Comparison of ENCODE assay signal across 11 cellular contexts in the genomic region with DNA sequence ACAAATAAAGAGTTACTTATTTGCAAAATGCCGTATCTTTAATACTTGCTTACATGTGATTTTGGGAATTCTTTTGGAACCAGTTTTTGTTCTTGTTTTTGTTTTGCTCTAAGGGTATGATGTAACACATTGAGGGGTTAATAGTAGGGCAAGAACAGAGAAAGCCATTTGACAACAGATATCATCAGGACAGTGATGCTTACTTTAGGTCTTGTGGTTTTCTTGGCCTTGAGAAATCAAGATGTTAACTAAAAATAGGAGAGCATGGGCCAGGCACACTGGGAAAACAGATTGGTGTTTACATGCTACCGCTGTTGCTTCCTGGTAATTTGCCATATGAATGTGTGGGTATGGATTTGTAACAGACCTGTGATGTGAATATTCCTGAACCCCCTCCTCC. TPM values are rescaled to one million over a fixed set of nuclear protein-coding genes. Genes with fewer than 3 reads are reported as not detected.
DNase-seq lines count a peak whose midpoint lies in the region; ATAC-seq, FAIRE-seq and TF ChIP-seq lines count a peak whose summit lies in the region.
"Had no signal": no experiment of that assay in that cellular context is flagged by ENCODE, and none has a peak within 500 bp of the region (broad histone marks: within the 10 kb centered on the region; RNA-seq: fewer than 3 reads in every experiment).

No MANE protein-coding gene starts in this region.

- WGBS in K562 (ENCODE audit: insufficient coverage, low coverage, missing lambda C conversion rate), result 24% methylated on average over 2 of the region's 2 CpGs

- peak; percentile 63; the same call in 1 of the 2 replicates for TF ChIP-seq EP300 in K562 (IDR thresholded peaks at IDR 0.05; ENCODE audit: low read length)

- no peak for DNase-seq in CD8-positive, alpha-beta T cell
- DNase-seq in LHCN-M2 (ENCODE audit: low read depth) (peak; percentile 45), K562 (ENCODE audit: extremely low read depth in 1 of 4, low spot score in 3 of 4) (peak in 1 of 4 experiments; percentile 27), posterior vena cava (ENCODE audit: low spot score) (no peak), NCI-H1092 treated with DMSO at 0.1 percent for 48 hours (lab: John Stamatoyannopoulos, UW) (no peak)
- no peak for DNase-seq in naive thymus-derived CD8-positive, alpha-beta T cell
- DNase-seq: activated CD4-positive, alpha-beta T cell treated with anti-CD3 and anti-CD28 coated beads for 1 hour; Caco-2 had no signal

- H3K4me1 ChIP-seq in CD8-positive, alpha-beta T cell (ENCODE audit: insufficient read depth, low read length), result peaks cover 18% of the 10 kb centered on the region
- H3K4me1 ChIP-seq in K562 (replicated peaks in 1 of 2; ENCODE audit: control insufficient read depth in 2 of 2, insufficient read depth in 2 of 2, low read length in 2 of 2), result peaks cover 22 to 23% of the 10 kb centered on the region in 2 experiments

- TF ChIP-seq CTCF in CD8-positive, alpha-beta T cell (IDR thresholded peaks at IDR 0.05), result no peak
- TF ChIP-seq CTCF in K562 (IDR thresholded peaks at IDR 0.05 in 2 of 3, conservative IDR thresholded peaks at IDR 0.05 in 1 of 3; ENCODE audit: insufficient read depth in 2 of 3, low read depth in 1 of 3, low read length in 3 of 3), result no peak

- BruUV-seq in K562 (replicated peaks; lab: Mats Ljungman, UMichigan), result no TSS peak

- H3K9me3 ChIP-seq in CD8-positive, alpha-beta T cell (ENCODE audit: low read length), result no peaks in the 10 kb centered on the region
- H3K9me3 ChIP-seq in K562 (replicated peaks; ENCODE audit: control insufficient read depth, insufficient read depth, low read depth, low read length), result no peaks in the 10 kb centered on the region
- H3K9me3 ChIP-seq: Caco-2 had no signal

- no peak overlapping the region for H3K4me3 ChIP-seq in CD8-positive, alpha-beta T cell (ENCODE audit: low read depth, low read length)
- no peak overlapping the region for H3K4me3 ChIP-seq in K562

- no peak overlapping the region for H3K4me3 Mint-ChIP-seq in CD8-positive, alpha-beta T cell
- no peak overlapping the region for H3K4me3 Mint-ChIP-seq in naive thymus-derived CD8-positive, alpha-beta T cell

- no peak overlapping the region for H3K27ac ChIP-seq in CD8-positive, alpha-beta T cell (ENCODE audit: low read depth, low read length)
- no peak overlapping the region for H3K27ac ChIP-seq in K562 (ENCODE audit: extremely low read depth, low read depth, low read length)
- H3K27ac ChIP-seq: KMS-11 had no signal

- no peaks in the 10 kb centered on the region for H4K20me1 ChIP-seq in K562 (replicated peaks; ENCODE audit: control insufficient read depth, insufficient read depth, low read length)

- CTCF ChIA-PET in CD8-positive, alpha-beta T cell (lab: Charles Lee), result no interaction called here
- CTCF ChIA-PET in K562 (lab: Yijun Ruan, JAX; ENCODE audit: low intra/inter-chr PET ratio), result no interaction called here

- H3K4me1 Mint-ChIP-seq in CD8-positive, alpha-beta T cell (ENCODE audit: low read depth), result peaks cover 67% of the 10 kb centered on the region
- H3K4me1 Mint-ChIP-seq in naive thymus-derived CD8-positive, alpha-beta T cell, result peaks cover 25 to 66% (median 59%) of the 10 kb centered on the region in 4 donors

- H3K27me3 Mint-ChIP-seq in CD8-positive, alpha-beta T cell (ENCODE audit: low read depth), result no peaks in the 10 kb centered on the region
- no peaks in the 10 kb centered on the region for H3K27me3 Mint-ChIP-seq in naive thymus-derived CD8-positive, alpha-beta T cell

- H2AFZ ChIP-seq in K562 (ENCODE audit: low read depth, low read length), result no peak overlapping the region

- FAIRE-seq in K562 (lab: Jason Lieb, UNC), result peak; percentile 19
- FAIRE-seq: islet of Langerhans had no signal

- POLR2A ChIA-PET in CD8-positive, alpha-beta T cell (lab: Charles Lee), result interaction anchor here (0.7 kb wide), 1 partner anchor 871 kb away, joined by 4 read pairs; no protein-coding TSS in a partner anchor
- POLR2A ChIA-PET in K562 (lab: Yijun Ruan, JAX), result interaction anchor here (1.3 to 2.2 kb wide), 4 partner anchors 8 to 119 kb away, joined by 3 to 4 read pairs (median 4); no protein-coding TSS in a partner anchor
- POLR2A ChIA-PET in naive thymus-derived CD8-positive, alpha-beta T cell (lab: Charles Lee), result interaction anchor here (0.7 to 2.1 kb wide), 2 partner anchors 10 to 95 kb away, joined by 5 to 7 read pairs; partner anchors contain the start of gene VDAC2

- H3K36me3 ChIP-seq in CD8-positive, alpha-beta T cell (ENCODE audit: insufficient read depth, low read length), result no peaks in the 10 kb centered on the region
- no peaks in the 10 kb centered on the region for H3K36me3 ChIP-seq in K562 (ENCODE audit: control insufficient read depth, insufficient read depth, low read length)

- no peak overlapping the region for H3K9ac ChIP-seq in K562 (ENCODE audit: insufficient read depth in 1 of 2, low read depth in 2 of 2, low read length in 2 of 2)
- H3K9ac ChIP-seq: KMS-11 had no signal

- no peak for ATAC-seq in CD8-positive, alpha-beta T cell
- ATAC-seq in K562 (no peak), GM21825 (IDR thresholded peaks at IDR 0.05; ENCODE audit: unreplicated experiment) (no peak)
- no peak for ATAC-seq in naive thymus-derived CD8-positive, alpha-beta T cell

- intact Hi-C loops in CD8-positive, alpha-beta T cell (cut with DNase I, micrococcal nuclease), result loop anchor here in 1 of 2 experiments (10.0 kb wide), 2 partner anchors 50 to 1240 kb away; partner anchors contain the start of gene CAMK2G
- intact Hi-C loops in K562 (cut with micrococcal nuclease) (no loop called here), posterior vena cava (cut with DNase I) (no loop called here)

- no peaks in the 10 kb centered on the region for H3K27me3 ChIP-seq in CD8-positive, alpha-beta T cell (ENCODE audit: insufficient read depth, low read length)
- no peaks in the 10 kb centered on the region for H3K27me3 ChIP-seq in K562 (ENCODE audit: control insufficient read depth in 2 of 2, insufficient read depth in 2 of 2, low read length in 2 of 2)

- in situ Hi-C loops in K562 (cut with MboI), result no loop called here

- H3K79me2 ChIP-seq in K562 (ENCODE audit: control insufficient read depth, insufficient read depth, low read length), result peaks cover 51% of the 10 kb centered on the region

- H3K36me3 Mint-ChIP-seq in CD8-positive, alpha-beta T cell, result peaks cover 5% of the 10 kb centered on the region
- H3K36me3 Mint-ChIP-seq in naive thymus-derived CD8-positive, alpha-beta T cell, result peaks cover 0 to 3% (median 0%) of the 10 kb centered on the region in 3 donors

- H3K4me2 ChIP-seq in K562 (ENCODE audit: insufficient read depth, low read length), result no peak overlapping the region
- H3K4me2 ChIP-seq: KMS-11 had no signal

- peak overlapping the region; percentile 18 for H3K27ac Mint-ChIP-seq in CD8-positive, alpha-beta T cell
- peak overlapping the region in 8 of 10 donors; percentile 5 to 90 (median 54) for H3K27ac Mint-ChIP-seq in naive thymus-derived CD8-positive, alpha-beta T cell

- H3K9me1 ChIP-seq in K562 (ENCODE audit: control insufficient read depth, insufficient read depth, low read length), result peaks cover 4% of the 10 kb centered on the region

- no peak for TF ChIP-seq POLR2A in K562 (conservative IDR thresholded peaks at IDR 0.05)

- H3K9me3 Mint-ChIP-seq in CD8-positive, alpha-beta T cell, result no peaks in the 10 kb centered on the region
- no peaks in the 10 kb centered on the region for H3K9me3 Mint-ChIP-seq in naive thymus-derived CD8-positive, alpha-beta T cell

- no peak for TF ChIP-seq RAD21 in K562 (CRISPR knock-in tag; conservative IDR thresholded peaks at IDR 0.05 in 1 of 2, IDR thresholded peaks at IDR 0.05 in 1 of 2)

TF ChIP-seq in K562, 482 proteins besides CTCF, POLR2A, EP300 and RAD21 (continues in another document):
- TF ChIP-seq, protein P1, sequence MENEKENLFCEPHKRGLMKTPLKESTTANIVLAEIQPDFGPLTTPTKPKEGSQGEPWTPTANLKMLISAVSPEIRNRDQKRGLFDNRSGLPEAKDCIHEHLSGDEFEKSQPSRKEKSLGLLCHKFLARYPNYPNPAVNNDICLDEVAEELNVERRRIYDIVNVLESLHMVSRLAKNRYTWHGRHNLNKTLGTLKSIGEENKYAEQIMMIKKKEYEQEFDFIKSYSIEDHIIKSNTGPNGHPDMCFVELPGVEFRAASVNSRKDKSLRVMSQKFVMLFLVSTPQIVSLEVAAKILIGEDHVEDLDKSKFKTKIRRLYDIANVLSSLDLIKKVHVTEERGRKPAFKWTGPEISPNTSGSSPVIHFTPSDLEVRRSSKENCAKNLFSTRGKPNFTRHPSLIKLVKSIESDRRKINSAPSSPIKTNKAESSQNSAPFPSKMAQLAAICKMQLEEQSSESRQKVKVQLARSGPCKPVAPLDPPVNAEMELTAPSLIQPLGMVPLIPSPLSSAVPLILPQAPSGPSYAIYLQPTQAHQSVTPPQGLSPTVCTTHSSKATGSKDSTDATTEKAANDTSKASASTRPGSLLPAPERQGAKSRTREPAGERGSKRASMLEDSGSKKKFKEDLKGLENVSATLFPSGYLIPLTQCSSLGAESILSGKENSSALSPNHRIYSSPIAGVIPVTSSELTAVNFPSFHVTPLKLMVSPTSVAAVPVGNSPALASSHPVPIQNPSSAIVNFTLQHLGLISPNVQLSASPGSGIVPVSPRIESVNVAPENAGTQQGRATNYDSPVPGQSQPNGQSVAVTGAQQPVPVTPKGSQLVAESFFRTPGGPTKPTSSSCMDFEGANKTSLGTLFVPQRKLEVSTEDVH (IDR thresholded peaks at IDR 0.05; ENCODE audit: low read depth, partially characterized antibody), result no peak

RNA-seq across cellular contexts. Expression of gene SAMD8, which starts 3.7 kb away (rescaled TPM):
- total RNA-seq in CD8-positive, alpha-beta T cell, result 10 to 100 TPM; 41.2 to 41.4 TPM
- 26.1 TPM in 2 replicates for total RNA-seq in LHCN-M2 (2014; rRNA removed)
- 5.2 TPM for polyA plus RNA-seq in LHCN-M2 (2012)
- total RNA-seq in K562 (2011; cell fraction: chromatin; rRNA removed; ENCODE audit: low replicate concordance), result 32.4 and 44.3 TPM in 2 replicates
- 9.3 and 10.0 TPM in 2 replicates for total RNA-seq in K562 (2011; cell fraction: nucleolus; rRNA removed)
- 15.6 and 26.2 TPM in 2 replicates for total RNA-seq in K562 (2011; cell fraction: nucleoplasm; rRNA removed)
- total RNA-seq in K562 (2014; rRNA removed), result 4.6 and 6.2 TPM in 2 replicates
- total RNA-seq in K562 (2014; rRNA removed; fragmentation: Illumina TruSeq; extraction: Trizol), result 8.8 and 10.5 TPM in 2 replicates
- total RNA-seq in K562 (2015; rRNA removed; fragmentation: Illumina TruSeq; extraction: Trizol), result 7.9 and 8.2 TPM in 2 replicates
- 7.2 and 7.6 TPM in 2 replicates for total RNA-seq in K562 (2021)
- polyA plus RNA-seq in K562 (2011; rRNA removed), result 16.1 and 16.7 TPM in 2 replicates
- polyA plus RNA-seq in K562 (2011; cell fraction: cytosol; rRNA removed), result 7.1 and 15.1 TPM in 2 replicates
- polyA plus RNA-seq in K562 (2011; cell fraction: nucleus; rRNA removed), result 5.7 and 7.9 TPM in 2 replicates
- polyA plus RNA-seq in K562 (2012), result 3.2 and 5.0 TPM in 2 replicates
- polyA plus RNA-seq in K562 (2014; fragmentation: Illumina TruSeq; extraction: Trizol), result 5.4 and 6.2 TPM in 2 replicates
- polyA plus RNA-seq in K562 (2014; fragmentation: Nextera tagmentation; extraction: Ambion mirVana), result 1 to 10 TPM; 2.7 to 2.8 TPM
- polyA plus RNA-seq in K562 (2014; rRNA removed), result 5.5 and 5.7 TPM in 2 replicates
- 28.0 and 29.4 TPM in 2 replicates for polyA minus RNA-seq in K562 (2011; rRNA and poly(A)+ RNA removed)
- polyA minus RNA-seq in K562 (2011; cell fraction: cytosol; rRNA and poly(A)+ RNA removed), result 6.9 and 9.4 TPM in 2 replicates
- polyA minus RNA-seq in K562 (2011; cell fraction: nucleus; rRNA and poly(A)+ RNA removed), result 3.5 and 9.0 TPM in 2 replicates
- 10 to 100 TPM; 23.4 to 23.9 TPM for total RNA-seq in naive thymus-derived CD8-positive, alpha-beta T cell
- polyA plus RNA-seq in naive thymus-derived CD8-positive, alpha-beta T cell, result 10 to 100 TPM in 1 of 3 donors, 1 to 10 TPM in 2; 6.3 to 10.6 (median 6.4) TPM
- 10 to 100 TPM; 26.6 to 29.6 TPM for total RNA-seq in posterior vena cava
